ENCODE assay signal across 1 cellular context in genomic region chr19:15234525-15235130, GRCh38.
TF ChIP-seq lines count a peak whose summit lies in the region.

No MANE protein-coding gene starts in this region.

TF ChIP-seq in WTC11, 78 proteins besides CTCF, POLR2A, EP300 and RAD21 (continued from another document):
- TF ChIP-seq E2F5 (CRISPR knock-in tag; IDR thresholded peaks at IDR 0.05) (no peak), ARID4B (CRISPR knock-in tag; IDR thresholded peaks at IDR 0.05; ENCODE audit: borderline replicate concordance) (no peak)
